Comparison of ENCODE assay signal across 23 cellular contexts in the genomic region with DNA sequence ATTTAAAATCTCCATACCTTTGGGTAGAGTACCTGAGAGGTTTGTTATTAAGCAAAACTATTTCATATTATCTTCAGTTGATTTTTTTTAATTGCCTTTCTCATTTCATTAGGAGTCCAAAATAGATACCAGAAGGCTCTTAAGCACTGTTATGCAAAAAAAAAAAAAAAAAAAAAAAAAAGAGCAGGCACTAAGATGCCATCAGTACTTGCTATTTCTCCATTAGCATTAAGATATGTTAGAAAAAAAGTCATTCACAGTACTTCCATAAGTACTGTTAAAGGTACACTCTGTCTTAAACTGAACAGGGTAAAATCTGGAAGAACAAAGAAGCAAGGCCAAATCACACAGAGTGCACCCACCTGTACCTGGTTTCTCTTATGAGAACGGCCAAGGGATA.
"Had no signal": no experiment of that assay in that cellular context is flagged by ENCODE, and none has a peak within 500 bp of the region (broad histone marks: within the 10 kb centered on the region; RNA-seq: fewer than 3 reads in every experiment).

No MANE protein-coding gene starts in this region.

- ATAC-seq: naive thymus-derived CD8-positive, alpha-beta T cell had no signal

- H3K27me3 ChIP-seq: left lung, ovary, right atrium auricular region, right lobe of liver, suprapubic skin, tibial artery, uterus had no signal

- H3K36me3 ChIP-seq: ovary, thoracic aorta, uterus had no signal

- H3K9me3 Mint-ChIP-seq: immature natural killer cell; stimulated activated naive CD8-positive, alpha-beta T cell treated with anti-CD3 and anti-CD28 coated beads, Interleukin-15, Interleukin-2, amounts not matched to agents 100 ng/mL and 50 ng/mL, for 24 hours; type B pancreatic cell had no signal

- H3K9me3 ChIP-seq: left lung, lower lobe of right lung, ovary, right atrium auricular region, right lobe of liver, suprapubic skin, thoracic aorta, tibial artery, uterus had no signal

- H3K27ac ChIP-seq: lower lobe of right lung, ovary, right atrium auricular region, right lobe of liver, suprapubic skin, thoracic aorta, tibial artery, uterus had no signal

- DNase-seq: hypothalamus; immature natural killer cell; kidney; left lung; lower lobe of right lung; mammary epithelial cell; mesenchymal stem cell; naive thymus-derived CD8-positive, alpha-beta T cell; ovary; right lobe of liver; stimulated activated CD4-positive, alpha-beta T cell treated with anti-CD3 and anti-CD28 coated beads, Interleukin-12 subunit alpha, Interleukin-12 subunit beta, amount 100 ng/mL, for 4 hours; stimulated activated CD4-positive, alpha-beta T cell treated with anti-CD3 and anti-CD28 coated beads, Interleukin-15, amount 100 ng/mL, for 24 hours; stimulated activated CD4-positive, alpha-beta T cell treated with anti-CD3 and anti-CD28 coated beads, Interleukin-2, amount 100 ng/mL, for 24 hours; stimulated activated CD4-positive, alpha-beta T cell treated with anti-CD3 and anti-CD28 coated beads, Interleukin-4, amount 100 ng/mL, for 1 hour; stimulated activated naive CD4-positive, alpha-beta T cell; tibial artery; uterus had no signal

- H3K4me1 ChIP-seq: tibial artery, uterus had no signal

- H3K27me3 Mint-ChIP-seq: naive thymus-derived CD8-positive, alpha-beta T cell; progenitor cell of endocrine pancreas; stimulated activated naive CD8-positive, alpha-beta T cell treated with anti-CD3 and anti-CD28 coated beads, Interleukin-15, Interleukin-2, amounts not matched to agents 100 ng/mL and 50 ng/mL, for 24 hours; type B pancreatic cell had no signal

- H3K4me3 ChIP-seq: left lung, lower lobe of right lung, ovary, right atrium auricular region, right lobe of liver, suprapubic skin, thoracic aorta, tibial artery, uterus had no signal

- H3K27ac Mint-ChIP-seq: progenitor cell of endocrine pancreas; stimulated activated naive CD8-positive, alpha-beta T cell treated with anti-CD3 and anti-CD28 coated beads, Interleukin-15, Interleukin-2, amounts not matched to agents 100 ng/mL and 50 ng/mL, for 24 hours had no signal

- H3K4me3 Mint-ChIP-seq: immature natural killer cell; naive thymus-derived CD8-positive, alpha-beta T cell; stimulated activated naive CD8-positive, alpha-beta T cell treated with anti-CD3 and anti-CD28 coated beads, Interleukin-15, Interleukin-2, amounts not matched to agents 100 ng/mL and 50 ng/mL, for 24 hours; type B pancreatic cell had no signal
